8 cellular contexts compared by ENCODE assay signal in the genomic region with DNA sequence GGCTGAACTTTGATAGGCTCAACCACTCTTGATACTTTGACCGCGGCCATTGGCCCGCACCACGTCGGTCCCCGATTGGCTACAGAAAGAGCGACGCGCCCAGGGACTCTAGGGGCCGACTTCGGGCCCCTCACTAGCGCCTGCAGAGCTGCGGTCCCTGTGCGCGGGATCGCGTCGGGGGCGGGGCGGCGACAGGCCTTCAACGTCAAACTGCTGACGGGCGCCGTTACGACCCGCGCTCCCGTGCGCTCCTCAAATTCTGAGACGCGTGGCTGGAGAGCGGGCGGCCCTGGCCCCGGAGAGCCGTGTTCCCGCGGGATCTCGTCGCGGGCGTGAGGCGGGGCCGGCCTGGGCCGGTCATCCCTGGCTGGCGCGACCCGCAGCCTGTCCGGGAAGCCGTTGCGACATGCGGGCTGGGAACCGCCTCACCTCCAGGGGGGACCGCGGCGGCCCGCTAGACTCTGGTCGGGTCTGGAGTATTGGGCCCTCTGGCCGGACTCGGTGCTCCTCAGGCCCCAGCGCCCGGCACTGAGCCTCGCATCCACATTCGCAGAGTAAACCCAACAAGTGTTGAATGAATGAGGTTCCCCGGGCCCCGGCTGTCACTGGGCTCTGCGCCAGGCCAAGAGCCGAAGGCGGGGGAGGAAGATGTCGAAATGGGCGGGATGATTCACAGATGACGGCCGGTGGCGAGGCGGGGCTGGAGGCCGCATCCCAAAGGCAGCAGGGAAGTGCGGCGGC. TPM values are rescaled to one million over a fixed set of nuclear protein-coding genes. Genes with fewer than 3 reads are reported as not detected.
DNase-seq lines count a peak whose midpoint lies in the region; TF ChIP-seq lines count a peak whose summit lies in the region.

No MANE protein-coding gene starts in this region.

- no peak for TF ChIP-seq CTCF in suprapubic skin (IDR thresholded peaks at IDR 0.05)

- in situ Hi-C loops in SK-MEL-5 (cut with HindIII; ENCODE audit: low pct_unique_long_range_greater_than_20kb, low sequenced_read_pairs): no loop called here

- peak; percentile 58 to 62 for TF ChIP-seq POLR2A in suprapubic skin (IDR thresholded peaks at IDR 0.05)

- under 1% methylated on average over 35 of the region's 78 CpGs for WGBS in suprapubic skin

- H3K4me3 ChIP-seq in H7 (ENCODE audit: insufficient read depth, low read depth, low read length): peak overlapping the region; percentile 77
- H3K4me3 ChIP-seq in MG63: peak overlapping the region; percentile 63
- H3K4me3 ChIP-seq in suprapubic skin: peak overlapping the region; percentile 94

- H3K27ac ChIP-seq in suprapubic skin: peak overlapping the region; percentile 98

- H3K4me1 ChIP-seq in suprapubic skin: peaks cover 43% of the 10 kb centered on the region

- no peaks in the 10 kb centered on the region for H3K36me3 ChIP-seq in H7 (replicated peaks; ENCODE audit: control insufficient read depth, insufficient read depth, low read length)
- H3K36me3 ChIP-seq in MG63: peaks cover 24% of the 10 kb centered on the region
- H3K36me3 ChIP-seq in suprapubic skin: peaks cover 2% of the 10 kb centered on the region

- DNase-seq in ELF-1 (ENCODE audit: low read depth, low spot score): peak; percentile 93
- DNase-seq in H7: peak; percentile 95
- DNase-seq in MG63: peak; percentile 97
- peak; percentile 84 for DNase-seq in SK-MEL-5 (ENCODE audit: low read depth, low spot score)
- DNase-seq in activated naive CD4-positive, alpha-beta T cell treated with anti-CD3 and anti-CD28 coated beads, Interleukin-2, amount 10 ng/mL, durations not matched to agents 7 days and 5 days: peak; percentile 95
- DNase-seq in germinal center (ENCODE audit: low spot score): peak; percentile 66
- peak in 55 of 56 donors; percentile 42 to 100 (median 89) for DNase-seq in nucleus accumbens (lab: John Stamatoyannopoulos, UW)
- DNase-seq in suprapubic skin (ENCODE audit: low spot score in 2 of 2): peak; percentile 97

- no peaks in the 10 kb centered on the region for H3K9me3 Mint-ChIP-seq in activated naive CD4-positive, alpha-beta T cell treated with anti-CD3 and anti-CD28 coated beads, Interleukin-2, amount 10 ng/mL, durations not matched to agents 7 days and 5 days

- H3K9me3 ChIP-seq in MG63 (peaks cover 4% of the 10 kb centered on the region), suprapubic skin (no peaks in the 10 kb centered on the region)

- no peak for TF ChIP-seq EP300 in suprapubic skin (IDR thresholded peaks at IDR 0.05)

- H3K4me1 Mint-ChIP-seq in activated naive CD4-positive, alpha-beta T cell treated with anti-CD3 and anti-CD28 coated beads, Interleukin-2, amount 10 ng/mL, durations not matched to agents 7 days and 5 days: peaks cover 52% of the 10 kb centered on the region

- peaks cover 15% of the 10 kb centered on the region for H3K36me3 Mint-ChIP-seq in activated naive CD4-positive, alpha-beta T cell treated with anti-CD3 and anti-CD28 coated beads, Interleukin-2, amount 10 ng/mL, durations not matched to agents 7 days and 5 days

- peak overlapping the region; percentile 89 for H3K4me3 Mint-ChIP-seq in activated naive CD4-positive, alpha-beta T cell treated with anti-CD3 and anti-CD28 coated beads, Interleukin-2, amount 10 ng/mL, durations not matched to agents 7 days and 5 days

- peak overlapping the region; percentile 96 for H3K27ac Mint-ChIP-seq in activated naive CD4-positive, alpha-beta T cell treated with anti-CD3 and anti-CD28 coated beads, Interleukin-2, amount 10 ng/mL, durations not matched to agents 7 days and 5 days

- CTCF ChIA-PET in activated naive CD4-positive, alpha-beta T cell treated with anti-CD3 and anti-CD28 coated beads, Interleukin-2, amount 10 ng/mL, durations not matched to agents 7 days and 5 days (lab: Charles Lee): interaction anchor here (2.5 kb wide), 1 partner anchor 9 kb away, joined by 9 read pairs; no protein-coding TSS in a partner anchor

- H3K27me3 Mint-ChIP-seq in activated naive CD4-positive, alpha-beta T cell treated with anti-CD3 and anti-CD28 coated beads, Interleukin-2, amount 10 ng/mL, durations not matched to agents 7 days and 5 days: peaks cover 9% of the 10 kb centered on the region

- H3K27me3 ChIP-seq in H7 (ENCODE audit: control insufficient read depth, insufficient read depth, low read length) (no peaks in the 10 kb centered on the region; the same call in 1 of the 2 replicates), MG63 (no peaks in the 10 kb centered on the region), suprapubic skin (no peaks in the 10 kb centered on the region)

RNA-seq across cellular contexts. Expression of gene SLC25A28, which starts 0.6 kb away (rescaled TPM):
- 21.5 and 24.0 TPM in 2 replicates for total RNA-seq in H7 (2014; rRNA removed; shearing (Covaris generic))
- total RNA-seq in MG63 (2014; rRNA removed; shearing (Covaris generic); ENCODE audit: low replicate concordance): 20.0 and 35.3 TPM in 2 replicates
- total RNA-seq in SK-MEL-5 (2014; rRNA removed; shearing (Covaris generic)): 14.6 and 14.7 TPM in 2 replicates
- polyA plus RNA-seq in SK-MEL-5 (2015; cell fraction: cytosol; rRNA removed): 15.2 and 17.2 TPM in 2 replicates
- polyA plus RNA-seq in SK-MEL-5 (2015; cell fraction: nucleus; rRNA removed): 121 and 151 TPM in 2 replicates
- total RNA-seq in suprapubic skin: 10 to 100 TPM; 37.0 to 69.4 (median 42.2) TPM

RNA-seq across cellular contexts. Expression of gene ENTPD7, which starts 38.4 kb away (rescaled TPM):
- 8.2 and 8.6 TPM in 2 replicates for total RNA-seq in H7 (2014; rRNA removed; shearing (Covaris generic))
- 9.8 and 11.8 TPM in 2 replicates for total RNA-seq in MG63 (2014; rRNA removed; shearing (Covaris generic); ENCODE audit: low replicate concordance)
- 19.4 and 21.5 TPM in 2 replicates for total RNA-seq in SK-MEL-5 (2014; rRNA removed; shearing (Covaris generic))
- 12.6 and 17.2 TPM in 2 replicates for polyA plus RNA-seq in SK-MEL-5 (2015; cell fraction: cytosol; rRNA removed)
- polyA plus RNA-seq in SK-MEL-5 (2015; cell fraction: nucleus; rRNA removed): 5.4 and 8.4 TPM in 2 replicates
- total RNA-seq in suprapubic skin: 10 to 100 TPM in 2 of 4 donors, 1 to 10 TPM in 2; 9.6 to 13.5 (median 10.0) TPM

Comparison
In these comparisons a context has a peak if more than half of its experiments do, and no peak if none do; other contexts are left out.
1. Peak in every context shown above with its lines: DNase-seq, H3K4me3 ChIP-seq and H3K27ac ChIP-seq.